ENCODE assay signal across 18 cellular contexts in genomic region chr9:124394596-124394995, GRCh38. TPM values are rescaled to one million over a fixed set of nuclear protein-coding genes. Genes with fewer than 3 reads are reported as not detected.
DNase-seq lines count a peak whose midpoint lies in the region; ATAC-seq and TF ChIP-seq lines count a peak whose summit lies in the region.
"Had no signal": no experiment of that assay in that cellular context is flagged by ENCODE, and none has a peak within 500 bp of the region (broad histone marks: within the 10 kb centered on the region; RNA-seq: fewer than 3 reads in every experiment).

No MANE protein-coding gene starts in this region.

- H3K4me2 ChIP-seq in SK-N-SH (no peak overlapping the region), neural cell (ENCODE audit: low read length) (no peak overlapping the region)

- intact Hi-C loops in activated T-helper 1 cell treated with anti-CD3 and anti-CD28 coated beads, Interleukin-12 subunit alpha, Interleukin-12 subunit beta, Interleukin-2, Interleukin-4 antibody, amounts not matched to agents 30 ng/mL and 10 ng/mL and 1 ng/mL, durations not matched to agents 14 hours and 24 hours and 36 hours (cut with micrococcal nuclease): loop anchor here (1.0 kb wide), 1 partner anchor 268 kb away; no protein-coding TSS in a partner anchor

- ATAC-seq in SK-N-SH treated with all-trans-retinoic acid at 6 μM for 48 hours (no peak), T-cell (replicated peaks in 1 of 4) (no peak), left lobe of liver (no peak)
- ATAC-seq: gastroesophageal sphincter had no signal

- peaks cover 88% of the 10 kb centered on the region for H3K79me2 ChIP-seq in SK-N-SH (ENCODE audit: insufficient read depth)
- peaks cover 30% of the 10 kb centered on the region for H3K79me2 ChIP-seq in neural cell (replicated peaks; ENCODE audit: insufficient read depth, low read length)

- no peaks in the 10 kb centered on the region for H3K9me3 Mint-ChIP-seq in activated T-helper 1 cell treated with anti-CD3 and anti-CD28 coated beads, Interleukin-12 subunit alpha, Interleukin-12 subunit beta, Interleukin-2, Interleukin-4 antibody, amounts not matched to agents 30 ng/mL and 10 ng/mL and 1 ng/mL, durations not matched to agents 14 hours and 24 hours and 36 hours
- H3K9me3 Mint-ChIP-seq in T-cell: no peaks in the 10 kb centered on the region
- H3K9me3 Mint-ChIP-seq: activated B cell treated with CpG ODN at 0.5 μM for 24 hours, immature natural killer cell had no signal

- H3K27ac ChIP-seq in SK-N-SH (ENCODE audit: low read depth in 2 of 2, low read length in 1 of 2) (peak overlapping the region in 1 of 2 experiments; percentile 90; a peak in 3 of 4 replicates), HL-60 (replicated peaks) (peak overlapping the region; percentile 98), neural cell (ENCODE audit: low read length) (no peak overlapping the region)
- H3K27ac ChIP-seq: brain microvascular endothelial cell, gastroesophageal sphincter, parathyroid adenoma, thoracic aorta had no signal

- H3K9me3 ChIP-seq in SK-N-SH: no peaks in the 10 kb centered on the region
- no peaks in the 10 kb centered on the region for H3K9me3 ChIP-seq in neural cell (ENCODE audit: low read length)
- H3K9me3 ChIP-seq: gastroesophageal sphincter, thoracic aorta had no signal

- H2AFZ ChIP-seq in SK-N-SH (ENCODE audit: low read depth): no peak overlapping the region
- no peak overlapping the region for H2AFZ ChIP-seq in neural cell (ENCODE audit: low read depth, low read length)
- H2AFZ ChIP-seq: parathyroid adenoma had no signal

- H3K27me3 ChIP-seq in SK-N-SH (ENCODE audit: insufficient read depth) (no peaks in the 10 kb centered on the region), HL-60 (ENCODE audit: insufficient read depth, poor library complexity, severe bottlenecking) (no peaks in the 10 kb centered on the region), neural cell (ENCODE audit: insufficient read depth, low read depth, low read length) (no peaks in the 10 kb centered on the region)
- H3K27me3 ChIP-seq: brain microvascular endothelial cell, gastroesophageal sphincter had no signal

- H3K36me3 Mint-ChIP-seq in activated T-helper 1 cell treated with anti-CD3 and anti-CD28 coated beads, Interleukin-12 subunit alpha, Interleukin-12 subunit beta, Interleukin-2, Interleukin-4 antibody, amounts not matched to agents 30 ng/mL and 10 ng/mL and 1 ng/mL, durations not matched to agents 14 hours and 24 hours and 36 hours (ENCODE audit: low read depth): peaks cover 4% of the 10 kb centered on the region
- peaks cover 27% of the 10 kb centered on the region for H3K36me3 Mint-ChIP-seq in T-cell

- POLR2A ChIA-PET in SK-N-SH (lab: Yijun Ruan, JAX) (no interaction called here), T-cell (lab: Charles Lee) (interaction anchor here in 1 of 2 donors (0.7 kb wide), 1 partner anchor 13 kb away, joined by 5 read pairs; no protein-coding TSS in a partner anchor)

- peaks cover 41% of the 10 kb centered on the region for H3F3A ChIP-seq in SK-N-SH (replicated peaks; ENCODE audit: insufficient read depth)
- H3F3A ChIP-seq in neural cell (ENCODE audit: insufficient read depth, low read length, poor library complexity, severe bottlenecking): no peaks in the 10 kb centered on the region

- H3K4me3 Mint-ChIP-seq in activated T-helper 1 cell treated with anti-CD3 and anti-CD28 coated beads, Interleukin-12 subunit alpha, Interleukin-12 subunit beta, Interleukin-2, Interleukin-4 antibody, amounts not matched to agents 30 ng/mL and 10 ng/mL and 1 ng/mL, durations not matched to agents 14 hours and 24 hours and 36 hours: no peak overlapping the region
- no peak overlapping the region for H3K4me3 Mint-ChIP-seq in T-cell
- H3K4me3 Mint-ChIP-seq: activated B cell treated with CpG ODN at 0.5 μM for 24 hours, immature natural killer cell had no signal

- CTCF ChIA-PET in SK-N-SH (lab: Yijun Ruan, JAX): interaction anchor here (1.2 to 10.0 kb wide), 6 partner anchors 11 to 268 kb away, joined by 4 to 87 read pairs (median 50); no protein-coding TSS in a partner anchor
- CTCF ChIA-PET in T-cell (lab: Charles Lee): no interaction called here

- WGBS in SK-N-SH (ENCODE audit: low lambda C conversion rate): 86% methylated on average over 3 of the region's 3 CpGs

- no peak overlapping the region for H3K9ac ChIP-seq in SK-N-SH
- H3K9ac ChIP-seq in neural cell (ENCODE audit: low read length): no peak overlapping the region
- H3K9ac ChIP-seq: parathyroid adenoma had no signal

- H3K36me3 ChIP-seq in SK-N-SH (replicated peaks in 1 of 2; ENCODE audit: control insufficient read depth in 1 of 2, insufficient read depth in 2 of 2, low read length in 1 of 2) (peaks cover 15 to 19% of the 10 kb centered on the region in 2 experiments), neural cell (ENCODE audit: insufficient read depth, low read length) (no peaks in the 10 kb centered on the region)
- H3K36me3 ChIP-seq: thoracic aorta had no signal

- TF ChIP-seq RAD21 in SK-N-SH (IDR thresholded peaks at IDR 0.05; ENCODE audit: low read length) (peak; percentile 37), neural cell (conservative IDR thresholded peaks at IDR 0.05) (peak; percentile 70)

- H3K9me2 ChIP-seq in SK-N-SH: no peaks in the 10 kb centered on the region
- H3K9me2 ChIP-seq in neural cell (ENCODE audit: insufficient read depth, low read length): no peaks in the 10 kb centered on the region

- TF ChIP-seq CTCF in SK-N-SH (IDR thresholded peaks at IDR 0.05) (peak; percentile 35), HL-60 (IDR thresholded peaks at IDR 0.05; ENCODE audit: insufficient read depth, low read length) (no peak), neural cell (IDR thresholded peaks at IDR 0.05; ENCODE audit: poor library complexity, severe bottlenecking) (peak; percentile 59)

- peaks cover 34 to 51% of the 10 kb centered on the region in 2 experiments for H3K4me1 ChIP-seq in SK-N-SH (ENCODE audit: control insufficient read depth in 1 of 2, insufficient read depth in 2 of 2, low read depth in 1 of 2, low read length in 1 of 2)

- H4K20me1 ChIP-seq in SK-N-SH (ENCODE audit: insufficient read depth) (peaks cover 69% of the 10 kb centered on the region), neural cell (ENCODE audit: insufficient read depth) (no peaks in the 10 kb centered on the region)

- H3K27ac Mint-ChIP-seq in activated T-helper 1 cell treated with anti-CD3 and anti-CD28 coated beads, Interleukin-12 subunit alpha, Interleukin-12 subunit beta, Interleukin-2, Interleukin-4 antibody, amounts not matched to agents 30 ng/mL and 10 ng/mL and 1 ng/mL, durations not matched to agents 14 hours and 24 hours and 36 hours: peak overlapping the region; percentile 69
- H3K27ac Mint-ChIP-seq in T-cell: no peak overlapping the region
- H3K27ac Mint-ChIP-seq: activated B cell treated with CpG ODN at 0.5 μM for 24 hours had no signal

- no peaks in the 10 kb centered on the region for H3K27me3 Mint-ChIP-seq in activated T-helper 1 cell treated with anti-CD3 and anti-CD28 coated beads, Interleukin-12 subunit alpha, Interleukin-12 subunit beta, Interleukin-2, Interleukin-4 antibody, amounts not matched to agents 30 ng/mL and 10 ng/mL and 1 ng/mL, durations not matched to agents 14 hours and 24 hours and 36 hours (ENCODE audit: insufficient read depth)
- no peaks in the 10 kb centered on the region for H3K27me3 Mint-ChIP-seq in T-cell
- H3K27me3 Mint-ChIP-seq: activated B cell treated with CpG ODN at 0.5 μM for 24 hours had no signal

- peaks cover 34% of the 10 kb centered on the region for H3K4me1 Mint-ChIP-seq in activated T-helper 1 cell treated with anti-CD3 and anti-CD28 coated beads, Interleukin-12 subunit alpha, Interleukin-12 subunit beta, Interleukin-2, Interleukin-4 antibody, amounts not matched to agents 30 ng/mL and 10 ng/mL and 1 ng/mL, durations not matched to agents 14 hours and 24 hours and 36 hours (ENCODE audit: low read depth)
- peaks cover 58 to 72% (median 62%) of the 10 kb centered on the region in 3 donors for H3K4me1 Mint-ChIP-seq in T-cell

- no peak overlapping the region; a peak in 1 of 4 replicates for H3K4me3 ChIP-seq in SK-N-SH (ENCODE audit: low read depth in 2 of 2, low read length in 1 of 2)
- H3K4me3 ChIP-seq in HL-60 (replicated peaks; ENCODE audit: insufficient read depth, low read length): no peak overlapping the region
- H3K4me3 ChIP-seq in neural cell (ENCODE audit: low read length): no peak overlapping the region
- H3K4me3 ChIP-seq: gastroesophageal sphincter, thoracic aorta had no signal

- no peak for DNase-seq in SK-N-SH
- no peak for DNase-seq in HL-60 (ENCODE audit: low read depth in 1 of 2, low spot score in 1 of 2)
- DNase-seq in activated T-helper 1 cell treated with anti-CD3 and anti-CD28 coated beads, Interleukin-12 subunit alpha, Interleukin-12 subunit beta, Interleukin-2, Interleukin-4 antibody, amounts not matched to agents 30 ng/mL and 10 ng/mL and 1 ng/mL, durations not matched to agents 14 hours and 24 hours and 36 hours (ENCODE audit: low spot score): no peak
- no peak for DNase-seq in T-cell
- DNase-seq in left lobe of liver (ENCODE audit: low spot score): no peak
- DNase-seq in stimulated activated naive CD4-positive, alpha-beta T cell (lab: John Stamatoyannopoulos, UW): no peak
- DNase-seq: activated B cell treated with CpG ODN at 0.5 μM for 24 hours; brain microvascular endothelial cell; effector CD4-positive, alpha-beta T cell; immature natural killer cell; mesendoderm; NCI-H2171; stimulated activated CD4-positive, alpha-beta T cell treated with anti-CD3 and anti-CD28 coated beads, Interleukin-12 subunit alpha, Interleukin-12 subunit beta, amount 100 ng/mL, for 4 hours had no signal

- TF ChIP-seq EP300 in SK-N-SH (IDR thresholded peaks at IDR 0.05; ENCODE audit: borderline replicate concordance in 1 of 2, low read depth in 1 of 2, low read length in 1 of 2): no peak
- no peak for TF ChIP-seq EP300 in neural cell (conservative IDR thresholded peaks at IDR 0.05; ENCODE audit: poor library complexity, severe bottlenecking)

RNA-seq across cellular contexts. Expression of gene PSMB7, which starts 20.6 kb away (rescaled TPM):
- polyA plus RNA-seq in SK-N-SH (2012; rRNA removed): 357 and 484 TPM in 2 replicates
- 361 and 420 TPM in 2 replicates for polyA plus RNA-seq in SK-N-SH (2012; cell fraction: cytosol; rRNA removed)
- 150 and 232 TPM in 2 replicates for polyA plus RNA-seq in SK-N-SH (2012; cell fraction: nucleus; rRNA removed)
- total RNA-seq in activated T-helper 1 cell treated with anti-CD3 and anti-CD28 coated beads, Interleukin-12 subunit alpha, Interleukin-12 subunit beta, Interleukin-2, Interleukin-4 antibody, amounts not matched to agents 30 ng/mL and 10 ng/mL and 1 ng/mL, durations not matched to agents 14 hours and 24 hours and 36 hours: 206 and 220 TPM in 2 replicates
- 363 and 388 TPM in 2 replicates for polyA plus RNA-seq in neural cell
- 192 and 198 TPM in 2 replicates for polyA minus RNA-seq in neural cell
- total RNA-seq in T-cell: 10 to 100 TPM; 62.6 to 75.8 (median 68.6) TPM
- total RNA-seq in left lobe of liver: 86.0 TPM

RNA-seq across cellular contexts. Expression of gene ADGRD2, which starts 55.7 kb away (rescaled TPM):
- polyA plus RNA-seq in SK-N-SH (2012; rRNA removed): 0.05 and 0.10 TPM in 2 replicates
- not detected in 2 replicates for polyA plus RNA-seq in SK-N-SH (2012; cell fraction: cytosol; rRNA removed)
- 0.11 and 0.31 TPM in 2 replicates for polyA plus RNA-seq in SK-N-SH (2012; cell fraction: nucleus; rRNA removed)
- total RNA-seq in activated T-helper 1 cell treated with anti-CD3 and anti-CD28 coated beads, Interleukin-12 subunit alpha, Interleukin-12 subunit beta, Interleukin-2, Interleukin-4 antibody, amounts not matched to agents 30 ng/mL and 10 ng/mL and 1 ng/mL, durations not matched to agents 14 hours and 24 hours and 36 hours: not detected in 2 replicates
- polyA plus RNA-seq in neural cell: not detected in 2 replicates
- not detected in 2 replicates for polyA minus RNA-seq in neural cell
- total RNA-seq in T-cell: not detected
- not detected for total RNA-seq in left lobe of liver
- total RNA-seq: activated B cell treated with CpG ODN at 0.5 μM for 24 hours, gastroesophageal sphincter, thoracic aorta had no signal
- polyA plus RNA-seq: immature natural killer cell had no signal
